ENCODE assay signal across 34 cellular contexts in the genomic region with DNA sequence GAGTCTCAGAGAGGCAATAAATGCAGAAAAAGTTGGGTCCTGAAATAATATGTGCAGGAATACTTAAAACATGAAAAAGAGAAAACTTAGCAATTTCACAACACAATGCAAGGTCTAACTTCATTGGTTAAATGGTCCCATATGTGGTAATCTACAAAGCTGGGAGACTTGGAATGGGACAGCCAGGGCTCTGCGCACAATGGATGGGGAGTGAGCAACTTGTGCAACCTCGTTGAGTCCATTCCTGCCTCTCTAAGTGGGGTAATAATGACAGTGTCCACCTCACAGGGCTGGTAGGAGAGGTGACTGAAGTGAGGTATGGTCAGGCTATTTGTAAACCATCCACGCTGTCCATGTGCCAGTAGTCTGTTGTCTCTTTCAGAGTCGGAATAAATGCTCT. TPM values are rescaled to one million over a fixed set of nuclear protein-coding genes. Genes with fewer than 3 reads are reported as not detected.
"Had no signal": no experiment of that assay in that cellular context is flagged by ENCODE, and none has a peak within 500 bp of the region (broad histone marks: within the 10 kb centered on the region; RNA-seq: fewer than 3 reads in every experiment).

No MANE protein-coding gene starts in this region.

- H3K9me3 Mint-ChIP-seq: activated CD4-positive, alpha-beta memory T cell treated with anti-CD3 and anti-CD28 coated beads for 36 hours; activated CD4-positive, alpha-beta T cell treated with anti-CD3 and anti-CD28 coated beads, Interleukin-2, amount 10 ng/mL, durations not matched to agents 24 days and 14 days; activated naive CD4-positive, alpha-beta T cell treated with anti-CD3 and anti-CD28 coated beads for 36 hours; activated naive CD4-positive, alpha-beta T cell treated with anti-CD3 and anti-CD28 coated beads, Interleukin-2, amount 50 U/mL, for 24 hours; activated naive CD8-positive, alpha-beta T cell treated with anti-CD3 and anti-CD28 coated beads for 36 hours; activated naive CD8-positive, alpha-beta T cell treated with anti-CD3 and anti-CD28 coated beads, Interleukin-2, amount 50 U/mL, for 24 hours; activated T-helper 1 cell treated with anti-CD3 and anti-CD28 coated beads, Interleukin-12 subunit alpha, Interleukin-12 subunit beta, Interleukin-2, Interleukin-4 antibody, amounts not matched to agents 30 ng/mL and 10 ng/mL and 1 ng/mL, durations not matched to agents 14 hours and 24 hours and 36 hours; activated T-helper 2 cell treated with anti-CD3 and anti-CD28 coated beads, Interferon-gamma antibody, Interleukin-2, Interleukin-4, amounts not matched to agents 10 μg/mL and 5 μg/mL and 100 μg/mL, durations not matched to agents 14 hours and 24 hours and 36 hours had no signal

- H3K4me3 ChIP-seq: adrenal gland, body of pancreas, cardiac muscle cell, colonic mucosa, esophagus squamous epithelium, heart left ventricle had no signal

- H3K4me1 Mint-ChIP-seq: activated CD4-positive, alpha-beta T cell treated with anti-CD3 and anti-CD28 coated beads, Interleukin-2, amount 10 ng/mL, durations not matched to agents 24 days and 14 days; activated CD8-positive, alpha-beta memory T cell treated with anti-CD3 and anti-CD28 coated beads, Interleukin-2, amount 10 ng/mL, durations not matched to agents 7 days and 5 days had no signal

- H3K36me3 ChIP-seq: adrenal gland, cardiac muscle cell, colonic mucosa, esophagus squamous epithelium, heart left ventricle had no signal

- H3K27ac ChIP-seq: adrenal gland, body of pancreas, cardiac muscle cell, colonic mucosa, epithelial cell of prostate, esophagus squamous epithelium, heart left ventricle had no signal

- H3K4me3 Mint-ChIP-seq: activated CD4-positive, alpha-beta memory T cell treated with anti-CD3 and anti-CD28 coated beads for 36 hours; activated CD4-positive, alpha-beta T cell treated with anti-CD3 and anti-CD28 coated beads for 36 hours; activated CD4-positive, alpha-beta T cell treated with anti-CD3 and anti-CD28 coated beads, Interleukin-2, amount 10 ng/mL, durations not matched to agents 24 days and 14 days; activated CD8-positive, alpha-beta memory T cell treated with anti-CD3 and anti-CD28 coated beads, Interleukin-2, amount 10 ng/mL, durations not matched to agents 7 days and 5 days; activated CD8-positive, alpha-beta T cell treated with anti-CD3 and anti-CD28 coated beads, Interleukin-2, amount 10 ng/mL, durations not matched to agents 7 days and 5 days; activated naive CD4-positive, alpha-beta T cell treated with anti-CD3 and anti-CD28 coated beads for 36 hours; activated naive CD4-positive, alpha-beta T cell treated with anti-CD3 and anti-CD28 coated beads, Interleukin-2, amount 50 U/mL, for 24 hours; activated naive CD8-positive, alpha-beta T cell treated with anti-CD3 and anti-CD28 coated beads for 36 hours; activated naive CD8-positive, alpha-beta T cell treated with anti-CD3 and anti-CD28 coated beads, Interleukin-2, amount 50 U/mL, for 24 hours; activated T-helper 1 cell treated with anti-CD3 and anti-CD28 coated beads, Interleukin-12 subunit alpha, Interleukin-12 subunit beta, Interleukin-2, Interleukin-4 antibody, amounts not matched to agents 30 ng/mL and 10 ng/mL and 1 ng/mL, durations not matched to agents 14 hours and 24 hours and 36 hours had no signal

- ATAC-seq: activated CD4-positive, alpha-beta T cell treated with anti-CD3 and anti-CD28 coated beads for 36 hours; activated CD8-positive, alpha-beta memory T cell treated with anti-CD3 and anti-CD28 coated beads, Interleukin-2, amount 10 ng/mL, durations not matched to agents 7 days and 5 days; activated CD8-positive, alpha-beta T cell treated with anti-CD3 and anti-CD28 coated beads, Interleukin-2, amount 10 ng/mL, durations not matched to agents 7 days and 5 days; activated naive CD8-positive, alpha-beta T cell treated with anti-CD3 and anti-CD28 coated beads, Interleukin-2, amount 50 U/mL, for 24 hours; body of pancreas; heart left ventricle had no signal

- H3K36me3 Mint-ChIP-seq: activated CD4-positive, alpha-beta memory T cell treated with anti-CD3 and anti-CD28 coated beads for 36 hours; activated CD8-positive, alpha-beta memory T cell treated with anti-CD3 and anti-CD28 coated beads, Interleukin-2, amount 10 ng/mL, durations not matched to agents 7 days and 5 days; activated naive CD4-positive, alpha-beta T cell treated with anti-CD3 and anti-CD28 coated beads, Interleukin-2, amount 50 U/mL, for 24 hours; activated naive CD8-positive, alpha-beta T cell treated with anti-CD3 and anti-CD28 coated beads for 36 hours had no signal

- H3K9me3 ChIP-seq: adrenal gland, body of pancreas, colonic mucosa, esophagus squamous epithelium, heart left ventricle had no signal

- DNase-seq: activated CD4-positive, alpha-beta memory T cell treated with anti-CD3 and anti-CD28 coated beads for 36 hours; activated CD4-positive, alpha-beta T cell treated with anti-CD3 and anti-CD28 coated beads for 36 hours; activated CD4-positive, alpha-beta T cell treated with anti-CD3 and anti-CD28 coated beads, Interleukin-2, amount 10 ng/mL, durations not matched to agents 24 days and 14 days; activated CD4-positive, CD25-positive, alpha-beta regulatory T cell; activated CD4-positive, CD25-positive, alpha-beta regulatory T cell treated with anti-CD3 and anti-CD28 coated beads, Interleukin-2, amount 50 U/mL, for 72 hours; activated CD8-positive, alpha-beta memory T cell treated with anti-CD3 and anti-CD28 coated beads, Interleukin-2, amount 10 ng/mL, durations not matched to agents 7 days and 5 days; activated CD8-positive, alpha-beta memory T cell treated with anti-CD3 and anti-CD28 coated beads, Interleukin-2, amount 50 U/mL, for 4 hours; activated CD8-positive, alpha-beta T cell treated with anti-CD3 and anti-CD28 coated beads, Interleukin-2, amount 10 ng/mL, durations not matched to agents 7 days and 5 days; activated effector memory CD4-positive, alpha-beta T cell treated with anti-CD3 and anti-CD28 coated beads, Interleukin-2, amount 50 U/mL, for 16 hours; activated naive CD4-positive, alpha-beta T cell treated with anti-CD3 and anti-CD28 coated beads for 36 hours; activated naive CD8-positive, alpha-beta T cell treated with anti-CD3 and anti-CD28 coated beads for 36 hours; activated naive CD8-positive, alpha-beta T cell treated with anti-CD3 and anti-CD28 coated beads, Interleukin-2, amount 50 U/mL, for 24 hours; activated T-cell treated with anti-CD3 and anti-CD28 coated beads, Interleukin-2, amount 50 U/mL, for 1 hour; activated T-cell treated with anti-CD3 and anti-CD28 coated beads, Interleukin-2, amount 50 U/mL, for 48 hours; adrenal gland; amygdala; aorta; body of pancreas; central memory CD4-positive, alpha-beta T cell; cerebellar nuclear complex; colonic mucosa; effector CD8-positive, alpha-beta T cell; esophagus squamous epithelium; heart left ventricle; T-helper 2 cell had no signal

- H3K27ac Mint-ChIP-seq: activated CD4-positive, alpha-beta memory T cell treated with anti-CD3 and anti-CD28 coated beads for 36 hours; activated CD4-positive, alpha-beta T cell treated with anti-CD3 and anti-CD28 coated beads for 36 hours; activated CD4-positive, alpha-beta T cell treated with anti-CD3 and anti-CD28 coated beads, Interleukin-2, amount 10 ng/mL, durations not matched to agents 24 days and 14 days; activated CD8-positive, alpha-beta memory T cell treated with anti-CD3 and anti-CD28 coated beads, Interleukin-2, amount 10 ng/mL, durations not matched to agents 7 days and 5 days; activated CD8-positive, alpha-beta T cell treated with anti-CD3 and anti-CD28 coated beads, Interleukin-2, amount 10 ng/mL, durations not matched to agents 7 days and 5 days; activated naive CD4-positive, alpha-beta T cell treated with anti-CD3 and anti-CD28 coated beads for 36 hours; activated naive CD4-positive, alpha-beta T cell treated with anti-CD3 and anti-CD28 coated beads, Interleukin-2, amount 50 U/mL, for 24 hours; activated naive CD8-positive, alpha-beta T cell treated with anti-CD3 and anti-CD28 coated beads for 36 hours; activated naive CD8-positive, alpha-beta T cell treated with anti-CD3 and anti-CD28 coated beads, Interleukin-2, amount 50 U/mL, for 24 hours; activated T-helper 1 cell treated with anti-CD3 and anti-CD28 coated beads, Interleukin-12 subunit alpha, Interleukin-12 subunit beta, Interleukin-2, Interleukin-4 antibody, amounts not matched to agents 30 ng/mL and 10 ng/mL and 1 ng/mL, durations not matched to agents 14 hours and 24 hours and 36 hours; activated T-helper 2 cell treated with anti-CD3 and anti-CD28 coated beads, Interferon-gamma antibody, Interleukin-2, Interleukin-4, amounts not matched to agents 10 μg/mL and 5 μg/mL and 100 μg/mL, durations not matched to agents 14 hours and 24 hours and 36 hours had no signal

RNA-seq across cellular contexts. Expression of gene EMX2, which starts 11.8 kb away (rescaled TPM):
- total RNA-seq: activated CD4-positive, alpha-beta memory T cell treated with anti-CD3 and anti-CD28 coated beads for 36 hours; activated CD4-positive, alpha-beta T cell treated with anti-CD3 and anti-CD28 coated beads for 36 hours; activated CD4-positive, alpha-beta T cell treated with anti-CD3 and anti-CD28 coated beads, Interleukin-2, amount 10 ng/mL, durations not matched to agents 24 days and 14 days; activated CD8-positive, alpha-beta memory T cell treated with anti-CD3 and anti-CD28 coated beads for 36 hours; activated CD8-positive, alpha-beta memory T cell treated with anti-CD3 and anti-CD28 coated beads, Interleukin-2, amount 10 ng/mL, durations not matched to agents 7 days and 5 days; activated CD8-positive, alpha-beta T cell treated with anti-CD3 and anti-CD28 coated beads, Interleukin-2, amount 10 ng/mL, durations not matched to agents 7 days and 5 days; activated naive CD4-positive, alpha-beta T cell treated with anti-CD3 and anti-CD28 coated beads for 36 hours; activated naive CD8-positive, alpha-beta T cell treated with anti-CD3 and anti-CD28 coated beads for 36 hours; activated T-helper 1 cell treated with anti-CD3 and anti-CD28 coated beads, Interleukin-12 subunit alpha, Interleukin-12 subunit beta, Interleukin-2, Interleukin-4 antibody, amounts not matched to agents 30 ng/mL and 10 ng/mL and 1 ng/mL, durations not matched to agents 14 hours and 24 hours and 36 hours; activated T-helper 2 cell treated with anti-CD3 and anti-CD28 coated beads, Interferon-gamma antibody, Interleukin-2, Interleukin-4, amounts not matched to agents 10 μg/mL and 5 μg/mL and 100 μg/mL, durations not matched to agents 14 hours and 24 hours and 36 hours; body of pancreas; cardiac muscle cell; colonic mucosa; dermis microvascular lymphatic vessel endothelial cell; endothelial cell of umbilical vein; T-helper 1 cell treated with Interleukin-12 subunit alpha and Interleukin-12 subunit beta and Interleukin-4 antibody, amounts not matched to agents 30 ng/mL and 1 ng/mL, for 36 hours had no signal
